Comparison of ENCODE assay signal across 9 cellular contexts in the genomic region with DNA sequence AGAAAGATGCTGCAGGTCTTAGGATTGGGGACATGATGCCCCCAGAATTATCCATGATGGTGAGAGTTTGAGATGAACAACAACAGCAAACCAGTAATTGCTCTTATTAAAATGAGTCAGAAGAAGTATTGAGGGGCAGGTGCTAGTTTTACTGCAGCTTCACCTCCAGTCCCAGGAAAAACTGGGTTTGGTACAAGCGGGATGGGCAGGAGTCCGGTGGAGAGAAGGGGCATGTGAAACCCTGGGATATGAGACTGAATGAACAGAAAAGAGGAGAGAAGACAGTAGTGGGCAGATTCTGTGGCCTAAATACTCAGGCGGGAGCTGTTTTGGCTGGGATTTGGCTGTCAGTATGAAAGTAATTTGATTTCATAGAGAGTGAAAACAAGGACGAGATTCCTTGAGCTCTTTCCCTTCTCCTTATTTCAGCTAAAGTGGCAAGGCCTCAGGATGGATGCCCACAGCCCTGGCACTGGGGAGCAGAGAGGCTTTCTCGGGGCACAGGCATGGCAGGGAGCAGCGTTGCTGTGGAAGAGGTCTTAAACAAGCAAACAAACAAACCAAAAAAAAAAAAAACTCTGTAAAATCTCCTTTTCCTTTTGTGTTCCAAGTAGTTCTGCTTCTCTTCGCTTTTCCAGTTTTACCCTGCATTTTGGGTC. TPM values are rescaled to one million over a fixed set of nuclear protein-coding genes. Genes with fewer than 3 reads are reported as not detected.
DNase-seq lines count a peak whose midpoint lies in the region; ATAC-seq and TF ChIP-seq lines count a peak whose summit lies in the region.
"Had no signal": no experiment of that assay in that cellular context is flagged by ENCODE, and none has a peak within 500 bp of the region (broad histone marks: within the 10 kb centered on the region; RNA-seq: fewer than 3 reads in every experiment).

No MANE protein-coding gene starts in this region.

- H3K9me3 ChIP-seq in T-helper 17 cell (ENCODE audit: control insufficient read depth, low read length, poor library complexity, severe bottlenecking), result no peaks in the 10 kb centered on the region
- H3K9me3 ChIP-seq in gastroesophageal sphincter, result no peaks in the 10 kb centered on the region
- H3K9me3 ChIP-seq in naive thymus-derived CD4-positive, alpha-beta T cell (ENCODE audit: control insufficient read depth in 2 of 3, low read length in 3 of 3), result no peaks in the 10 kb centered on the region

- no TSS peak for BruUV-seq in Calu3 (replicated peaks; lab: Mats Ljungman, UMichigan)

- POLR2A ChIA-PET in naive thymus-derived CD8-positive, alpha-beta T cell (lab: Charles Lee), result no interaction called here
- POLR2A ChIA-PET in naive thymus-derived CD4-positive, alpha-beta T cell (lab: Charles Lee), result no interaction called here

- no peaks in the 10 kb centered on the region for H3K27me3 ChIP-seq in gastroesophageal sphincter
- peaks cover 3 to 5% of the 10 kb centered on the region in 2 donors for H3K27me3 ChIP-seq in naive thymus-derived CD4-positive, alpha-beta T cell (ENCODE audit: control insufficient read depth in 2 of 2, insufficient read depth in 2 of 2, low read length in 2 of 2)

- TF ChIP-seq CTCF in Calu3 (IDR thresholded peaks at IDR 0.05; ENCODE audit: unreplicated experiment) (no peak), gastroesophageal sphincter (IDR thresholded peaks at IDR 0.05) (no peak)

- 27 to 36% methylated on average over 4 to 7 of the region's 7 CpGs for WGBS in gastroesophageal sphincter (ENCODE audit: low coverage in 1 of 2), 2 donors

- no peaks in the 10 kb centered on the region for H3K9me3 Mint-ChIP-seq in Calu3 (ENCODE audit: low read depth, unreplicated experiment)
- H3K9me3 Mint-ChIP-seq in naive thymus-derived CD8-positive, alpha-beta T cell, result no peaks in the 10 kb centered on the region
- peaks cover 0 to 1% (median 0%) of the 10 kb centered on the region in 11 donors for H3K9me3 Mint-ChIP-seq in naive thymus-derived CD4-positive, alpha-beta T cell
- H3K9me3 Mint-ChIP-seq: activated naive CD4-positive, alpha-beta T cell treated with anti-CD3 and anti-CD28 coated beads, Interleukin-2, amount 10 ng/mL, durations not matched to agents 7 days and 5 days had no signal

- peak overlapping the region; percentile 72 to 98 (median 90) for H3K27ac ChIP-seq in gastroesophageal sphincter
- H3K27ac ChIP-seq in skin epidermis, result peak overlapping the region in 18 of 21 experiments; percentile 13 to 97 (median 92)
- no peak overlapping the region for H3K27ac ChIP-seq in naive thymus-derived CD4-positive, alpha-beta T cell (ENCODE audit: low read depth, low read length)

- no peaks in the 10 kb centered on the region for H3K27me3 Mint-ChIP-seq in Calu3 (ENCODE audit: unreplicated experiment)
- peaks cover 62% of the 10 kb centered on the region for H3K27me3 Mint-ChIP-seq in T-helper 17 cell
- H3K27me3 Mint-ChIP-seq in naive thymus-derived CD8-positive, alpha-beta T cell, result peaks cover 10 to 36% (median 24%) of the 10 kb centered on the region in 5 donors
- H3K27me3 Mint-ChIP-seq in naive thymus-derived CD4-positive, alpha-beta T cell, result peaks cover 27 to 49% (median 35%) of the 10 kb centered on the region in 5 donors

- ATAC-seq in T-helper 17 cell, result no peak
- ATAC-seq in gastroesophageal sphincter, result no peak
- ATAC-seq in naive thymus-derived CD8-positive, alpha-beta T cell, result no peak
- no peak for ATAC-seq in HG03175 (IDR thresholded peaks at IDR 0.05; ENCODE audit: unreplicated experiment)
- ATAC-seq in HG03439 (IDR thresholded peaks at IDR 0.05; ENCODE audit: unreplicated experiment), result no peak
- no peak for ATAC-seq in naive thymus-derived CD4-positive, alpha-beta T cell

- CTCF ChIA-PET in Calu3 (lab: Charles Lee), result interaction anchor here (0.7 to 1.1 kb wide), 4 partner anchors 35 to 828 kb away, joined by 3 to 4 read pairs (median 4); no protein-coding TSS in a partner anchor
- CTCF ChIA-PET in naive thymus-derived CD4-positive, alpha-beta T cell (lab: Charles Lee), result no interaction called here

- peak overlapping the region; percentile 56 for H3K4me3 Mint-ChIP-seq in Calu3 (ENCODE audit: low read depth, unreplicated experiment)
- peak overlapping the region; percentile 41 for H3K4me3 Mint-ChIP-seq in T-helper 17 cell
- H3K4me3 Mint-ChIP-seq in naive thymus-derived CD8-positive, alpha-beta T cell, result peak overlapping the region in 4 of 10 donors; percentile 22 to 74 (median 48)
- peak overlapping the region in 5 of 10 donors; percentile 13 to 30 (median 15) for H3K4me3 Mint-ChIP-seq in naive thymus-derived CD4-positive, alpha-beta T cell
- H3K4me3 Mint-ChIP-seq: activated naive CD4-positive, alpha-beta T cell treated with anti-CD3 and anti-CD28 coated beads, Interleukin-2, amount 10 ng/mL, durations not matched to agents 7 days and 5 days had no signal

- peaks cover 10 to 98% (median 64%) of the 10 kb centered on the region in 3 donors for H3K4me1 ChIP-seq in gastroesophageal sphincter
- H3K4me1 ChIP-seq in naive thymus-derived CD4-positive, alpha-beta T cell (ENCODE audit: control insufficient read depth in 2 of 2, insufficient read depth in 2 of 2, low read length in 2 of 2), result peaks cover 4 to 11% of the 10 kb centered on the region in 2 donors

- H3K27ac Mint-ChIP-seq in Calu3 (ENCODE audit: unreplicated experiment), result peak overlapping the region; percentile 71
- no peak overlapping the region for H3K27ac Mint-ChIP-seq in T-helper 17 cell
- H3K27ac Mint-ChIP-seq in naive thymus-derived CD8-positive, alpha-beta T cell, result no peak overlapping the region
- H3K27ac Mint-ChIP-seq in naive thymus-derived CD4-positive, alpha-beta T cell, result peak overlapping the region in 1 of 9 donors; percentile 32
- H3K27ac Mint-ChIP-seq: activated naive CD4-positive, alpha-beta T cell treated with anti-CD3 and anti-CD28 coated beads, Interleukin-2, amount 10 ng/mL, durations not matched to agents 7 days and 5 days had no signal

- TF ChIP-seq POLR2A in gastroesophageal sphincter (IDR thresholded peaks at IDR 0.05), result no peak

- no peak for TF ChIP-seq EP300 in gastroesophageal sphincter (IDR thresholded peaks at IDR 0.05)

- H3K36me3 Mint-ChIP-seq in Calu3 (ENCODE audit: insufficient read depth, unreplicated experiment) (peaks cover 7% of the 10 kb centered on the region), T-helper 17 cell (ENCODE audit: low read depth) (peaks cover 10% of the 10 kb centered on the region)
- peaks cover 11 to 32% (median 11%) of the 10 kb centered on the region in 3 donors for H3K36me3 Mint-ChIP-seq in naive thymus-derived CD8-positive, alpha-beta T cell
- H3K36me3 Mint-ChIP-seq in naive thymus-derived CD4-positive, alpha-beta T cell, result peaks cover 0 to 26% (median 20%) of the 10 kb centered on the region in 5 donors

- peak overlapping the region; percentile 6 to 49 for H3K4me3 ChIP-seq in gastroesophageal sphincter
- peak overlapping the region in 5 of 7 experiments; percentile 8 to 44 (median 25) for H3K4me3 ChIP-seq in skin epidermis
- no peak overlapping the region for H3K4me3 ChIP-seq in naive thymus-derived CD4-positive, alpha-beta T cell (ENCODE audit: low read length)

- peaks cover 27% of the 10 kb centered on the region for H3K4me1 Mint-ChIP-seq in Calu3 (ENCODE audit: low read depth, unreplicated experiment)
- peaks cover 21% of the 10 kb centered on the region for H3K4me1 Mint-ChIP-seq in T-helper 17 cell
- H3K4me1 Mint-ChIP-seq in naive thymus-derived CD8-positive, alpha-beta T cell, result peaks cover 13 to 34% (median 30%) of the 10 kb centered on the region in 4 donors
- peaks cover 6 to 35% (median 22%) of the 10 kb centered on the region in 7 donors for H3K4me1 Mint-ChIP-seq in naive thymus-derived CD4-positive, alpha-beta T cell

- H3K36me3 ChIP-seq in gastroesophageal sphincter, result peaks cover 0 to 4% of the 10 kb centered on the region in 2 donors
- H3K36me3 ChIP-seq in naive thymus-derived CD4-positive, alpha-beta T cell (ENCODE audit: control insufficient read depth in 2 of 3, insufficient read depth in 3 of 3, low read length in 3 of 3), result no peaks in the 10 kb centered on the region

- DNase-seq in Calu3, result no peak
- no peak for DNase-seq in T-helper 17 cell
- no peak for DNase-seq in naive thymus-derived CD8-positive, alpha-beta T cell
- no peak for DNase-seq in naive thymus-derived CD4-positive, alpha-beta T cell
- DNase-seq: activated naive CD4-positive, alpha-beta T cell treated with anti-CD3 and anti-CD28 coated beads, Interleukin-2, amount 10 ng/mL, durations not matched to agents 7 days and 5 days had no signal

- intact Hi-C loops in Calu3 (cut with micrococcal nuclease; ENCODE audit: unreplicated experiment), result loop anchor here (5.0 kb wide), 1 partner anchor 39 kb away; no protein-coding TSS in a partner anchor
- intact Hi-C loops in naive thymus-derived CD4-positive, alpha-beta T cell (cut with micrococcal nuclease), result no loop called here

RNA-seq across cellular contexts. Expression of a gene that starts 30.7 kb away (rescaled TPM):
- total RNA-seq in Calu3 (2022) (16.4 and 21.9 TPM in 2 replicates), T-helper 17 cell (under 1 TPM; 0.75 to 0.86 TPM), gastroesophageal sphincter (100 to 1,000 TPM in 1 of 4 donors, 10 to 100 TPM in 3; 44.7 to 145 (median 72.4) TPM)
- total RNA-seq in naive thymus-derived CD8-positive, alpha-beta T cell, result 1 to 10 TPM; 4.9 to 8.6 TPM
- polyA plus RNA-seq in naive thymus-derived CD8-positive, alpha-beta T cell, result 1 to 10 TPM in 1 of 3 donors, under 1 TPM in 1, not detected in 1; 0.68 to 1.5 TPM
- total RNA-seq in naive thymus-derived CD4-positive, alpha-beta T cell, result 1 to 10 TPM; 2.4 to 7.7 (median 6.3) TPM
- under 1 TPM; 0.41 to 0.77 TPM for polyA plus RNA-seq in naive thymus-derived CD4-positive, alpha-beta T cell

RNA-seq across cellular contexts. Expression of a gene that starts 56.6 kb away (rescaled TPM):
- 0.21 and 0.47 TPM in 2 replicates for total RNA-seq in Calu3 (2022)
- total RNA-seq in T-helper 17 cell, result not detected
- total RNA-seq in gastroesophageal sphincter, result under 1 TPM in 1 of 4 donors, not detected in 3; 0.35 TPM
- not detected for total RNA-seq in naive thymus-derived CD8-positive, alpha-beta T cell
- polyA plus RNA-seq in naive thymus-derived CD8-positive, alpha-beta T cell, result not detected
- total RNA-seq in naive thymus-derived CD4-positive, alpha-beta T cell, result not detected
- not detected for polyA plus RNA-seq in naive thymus-derived CD4-positive, alpha-beta T cell
